In the genomic region with DNA sequence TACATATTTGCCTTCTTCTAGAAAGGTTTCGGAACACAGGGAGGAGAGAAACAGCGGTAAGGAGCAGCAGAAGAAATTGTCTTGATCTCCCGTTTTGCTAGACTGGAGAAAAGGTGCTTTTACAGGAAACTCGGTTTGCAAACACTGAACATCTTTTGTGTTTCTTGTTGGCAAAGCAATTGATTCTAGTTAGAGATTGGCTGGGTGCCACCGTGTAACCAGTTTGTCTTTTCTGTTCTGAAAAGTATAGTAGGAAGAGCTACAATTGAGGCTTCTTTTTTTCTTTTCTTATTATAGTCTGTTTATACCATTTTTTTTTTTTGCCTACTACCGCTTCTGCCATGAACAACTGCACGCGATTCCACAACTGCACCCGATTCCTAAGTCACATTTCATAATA, we compare ENCODE assay signal across 1 cellular context.
TF ChIP-seq lines count a peak whose summit lies in the region.

No MANE protein-coding gene starts in this region.

TF ChIP-seq in H1, 55 proteins besides CTCF, POLR2A, EP300 and RAD21 (continued from another document):
- TF ChIP-seq, protein P1, sequence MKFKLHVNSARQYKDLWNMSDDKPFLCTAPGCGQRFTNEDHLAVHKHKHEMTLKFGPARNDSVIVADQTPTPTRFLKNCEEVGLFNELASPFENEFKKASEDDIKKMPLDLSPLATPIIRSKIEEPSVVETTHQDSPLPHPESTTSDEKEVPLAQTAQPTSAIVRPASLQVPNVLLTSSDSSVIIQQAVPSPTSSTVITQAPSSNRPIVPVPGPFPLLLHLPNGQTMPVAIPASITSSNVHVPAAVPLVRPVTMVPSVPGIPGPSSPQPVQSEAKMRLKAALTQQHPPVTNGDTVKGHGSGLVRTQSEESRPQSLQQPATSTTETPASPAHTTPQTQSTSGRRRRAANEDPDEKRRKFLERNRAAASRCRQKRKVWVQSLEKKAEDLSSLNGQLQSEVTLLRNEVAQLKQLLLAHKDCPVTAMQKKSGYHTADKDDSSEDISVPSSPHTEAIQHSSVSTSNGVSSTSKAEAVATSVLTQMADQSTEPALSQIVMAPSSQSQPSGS (IDR thresholded peaks at IDR 0.05; ENCODE audit: low read length), result no peak
- TF ChIP-seq KDM1A (IDR thresholded peaks at IDR 0.05; ENCODE audit: borderline replicate concordance, low read length) (no peak), MAFK (IDR thresholded peaks at IDR 0.05; ENCODE audit: low read depth, low read length) (no peak), JUN (IDR thresholded peaks at IDR 0.05; ENCODE audit: low read depth, low read length) (no peak), GTF2F1 (IDR thresholded peaks at IDR 0.05; ENCODE audit: borderline replicate concordance, low read depth, low read length) (no peak), FOSL1 (IDR thresholded peaks at IDR 0.05; ENCODE audit: insufficient read depth, low read depth, low read length) (no peak), TAF7 (optimal IDR thresholded peaks at IDR 0.05; ENCODE audit: borderline replicate concordance, low read depth, low read length) (no peak), SIX5 (IDR thresholded peaks at IDR 0.05; ENCODE audit: low read depth, low read length) (no peak), TCF12 (IDR thresholded peaks at IDR 0.05; ENCODE audit: low read depth, low read length) (no peak), RFX5 (IDR thresholded peaks at IDR 0.05; ENCODE audit: borderline replicate concordance, low read depth, low read length) (no peak), KDM4A (IDR thresholded peaks at IDR 0.05; ENCODE audit: low read depth, low read length, severe bottlenecking) (no peak), RNF2 (IDR thresholded peaks at IDR 0.05; ENCODE audit: borderline replicate concordance, low read depth, low read length, missing control alignments, poor library complexity, severe bottlenecking) (no peak), BCL11A (IDR thresholded peaks at IDR 0.05; ENCODE audit: low read depth in 2 of 2, low read length in 2 of 2) (no peak), SP2 (IDR thresholded peaks at IDR 0.05; ENCODE audit: low read length) (no peak), NRF1 (IDR thresholded peaks at IDR 0.05; ENCODE audit: low read depth, low read length) (no peak), CTBP2 (IDR thresholded peaks at IDR 0.05; ENCODE audit: borderline replicate concordance, insufficient read depth, insufficient read length, low read length) (no peak)
